ENCODE assay signal across 8 cellular contexts in genomic region chrX:72308566-72309296, GRCh38. TPM values are rescaled to one million over a fixed set of nuclear protein-coding genes. Genes with fewer than 3 reads are reported as not detected.
DNase-seq lines count a peak whose midpoint lies in the region; ATAC-seq and TF ChIP-seq lines count a peak whose summit lies in the region.

No MANE protein-coding gene starts in this region.

- H3K4me1 ChIP-seq in HEK293 (ENCODE audit: control insufficient read depth, insufficient read depth, low read length): peaks cover 3% of the 10 kb centered on the region
- H3K4me1 ChIP-seq in naive thymus-derived CD4-positive, alpha-beta T cell (ENCODE audit: control insufficient read depth in 2 of 2, insufficient read depth in 2 of 2, low read length in 2 of 2): peaks cover 10 to 14% of the 10 kb centered on the region in 2 donors

- peaks cover 38% of the 10 kb centered on the region for H3K4me1 Mint-ChIP-seq in activated T-cell treated with anti-CD3 and anti-CD28 coated beads, Interleukin-2, amount 50 U/mL, for 24 hours (ENCODE audit: low read depth)
- H3K4me1 Mint-ChIP-seq in naive thymus-derived CD4-positive, alpha-beta T cell: peaks cover 4 to 44% (median 27%) of the 10 kb centered on the region in 7 donors
- H3K4me1 Mint-ChIP-seq in type B pancreatic cell (ENCODE audit: unreplicated experiment): peaks cover 7% of the 10 kb centered on the region

- no peaks in the 10 kb centered on the region for H3K9me3 ChIP-seq in HEK293 (ENCODE audit: control insufficient read depth, insufficient read depth, low read depth, low read length)
- no peaks in the 10 kb centered on the region for H3K9me3 ChIP-seq in naive thymus-derived CD4-positive, alpha-beta T cell (ENCODE audit: control insufficient read depth in 2 of 3, low read length in 3 of 3)

- ATAC-seq in naive thymus-derived CD4-positive, alpha-beta T cell: peak; percentile 53
- ATAC-seq in GM18520 (IDR thresholded peaks at IDR 0.05; ENCODE audit: unreplicated experiment): no peak

- H3K9me3 Mint-ChIP-seq in activated T-cell treated with anti-CD3 and anti-CD28 coated beads, Interleukin-2, amount 50 U/mL, for 24 hours: no peaks in the 10 kb centered on the region
- H3K9me3 Mint-ChIP-seq in naive thymus-derived CD4-positive, alpha-beta T cell: peaks cover 0 to 5% (median 0%) of the 10 kb centered on the region in 11 donors
- no peaks in the 10 kb centered on the region for H3K9me3 Mint-ChIP-seq in type B pancreatic cell

- CTCF ChIA-PET in HEK293 (lab: Yijun Ruan, JAX): interaction anchor here (1.1 kb wide), 2 partner anchors 11 to 32 kb away, joined by 3 read pairs; partner anchors contain the start of gene RPS4X
- CTCF ChIA-PET in naive thymus-derived CD4-positive, alpha-beta T cell (lab: Charles Lee): no interaction called here

- peak; percentile 58 for DNase-seq in COLO668 (lab: John Stamatoyannopoulos, UW; ENCODE audit: unreplicated experiment)
- peak; percentile 71 for DNase-seq in NCI-H345 (lab: John Stamatoyannopoulos, UW)
- DNase-seq in activated T-cell treated with anti-CD3 and anti-CD28 coated beads, Interleukin-2, amount 50 U/mL, for 24 hours: peak; percentile 59
- DNase-seq in fibroblast of pulmonary artery (ENCODE audit: low read depth): peak; percentile 68
- peak in 2 of 9 donors; percentile 11 to 32 for DNase-seq in naive thymus-derived CD4-positive, alpha-beta T cell
- DNase-seq in type B pancreatic cell (ENCODE audit: extremely low spot score, unreplicated experiment): peak; percentile 75

- no peak overlapping the region; the same call in 1 of the 2 replicates for H3K27ac ChIP-seq in HEK293 (ENCODE audit: extremely low read depth, low read depth, low read length)
- no peak overlapping the region for H3K27ac ChIP-seq in naive thymus-derived CD4-positive, alpha-beta T cell (ENCODE audit: low read depth, low read length)

- no peaks in the 10 kb centered on the region for H3K36me3 ChIP-seq in HEK293 (ENCODE audit: control insufficient read depth in 2 of 2, insufficient read depth in 1 of 2, low read length in 2 of 2)
- H3K36me3 ChIP-seq in naive thymus-derived CD4-positive, alpha-beta T cell (ENCODE audit: control insufficient read depth in 2 of 3, insufficient read depth in 3 of 3, low read length in 3 of 3): no peaks in the 10 kb centered on the region

- no peak overlapping the region for H3K27ac Mint-ChIP-seq in activated T-cell treated with anti-CD3 and anti-CD28 coated beads, Interleukin-2, amount 50 U/mL, for 24 hours
- peak overlapping the region in 1 of 9 donors; percentile 33 for H3K27ac Mint-ChIP-seq in naive thymus-derived CD4-positive, alpha-beta T cell
- no peak overlapping the region for H3K27ac Mint-ChIP-seq in type B pancreatic cell

- intact Hi-C loops in naive thymus-derived CD4-positive, alpha-beta T cell (cut with micrococcal nuclease): loop anchor here in 1 of 2 donors (2.0 kb wide), 1 partner anchor 264 kb away; the partner anchor contains the start of gene HDAC8

- POLR2A ChIA-PET in HEK293 (lab: Yijun Ruan, JAX): interaction anchor here (5.7 kb wide), 1 partner anchor 32 kb away, joined by 46 read pairs; the partner anchor contains the start of gene RPS4X
- POLR2A ChIA-PET in naive thymus-derived CD4-positive, alpha-beta T cell (lab: Charles Lee): interaction anchor here (0.7 kb wide), 1 partner anchor 263 kb away, joined by 3 read pairs; the partner anchor contains the start of gene HDAC8

- H3K36me3 Mint-ChIP-seq in activated T-cell treated with anti-CD3 and anti-CD28 coated beads, Interleukin-2, amount 50 U/mL, for 24 hours (ENCODE audit: low read depth): no peaks in the 10 kb centered on the region
- H3K36me3 Mint-ChIP-seq in naive thymus-derived CD4-positive, alpha-beta T cell: no peaks in the 10 kb centered on the region
- no peaks in the 10 kb centered on the region for H3K36me3 Mint-ChIP-seq in type B pancreatic cell

- peaks cover 84% of the 10 kb centered on the region for H3K27me3 Mint-ChIP-seq in activated T-cell treated with anti-CD3 and anti-CD28 coated beads, Interleukin-2, amount 50 U/mL, for 24 hours
- peaks cover 12 to 52% (median 30%) of the 10 kb centered on the region in 5 donors for H3K27me3 Mint-ChIP-seq in naive thymus-derived CD4-positive, alpha-beta T cell
- peaks cover 50% of the 10 kb centered on the region for H3K27me3 Mint-ChIP-seq in type B pancreatic cell

- H3K4me3 ChIP-seq in HEK293 (ENCODE audit: low read depth, low read length) (no peak overlapping the region), fibroblast of pulmonary artery (replicated peaks; ENCODE audit: low read depth, low read length) (peak overlapping the region; percentile 41)
- peak overlapping the region; percentile 39 for H3K4me3 ChIP-seq in naive thymus-derived CD4-positive, alpha-beta T cell (ENCODE audit: low read length)

- TF ChIP-seq CTCF in HEK293 (tag by site-specific recombination; IDR thresholded peaks at IDR 0.05) (no peak), fibroblast of pulmonary artery (IDR thresholded peaks at IDR 0.05; ENCODE audit: low read length, missing control alignments) (no peak), type B pancreatic cell (conservative IDR thresholded peaks at IDR 0.05) (no peak)

- H3K4me3 Mint-ChIP-seq in activated T-cell treated with anti-CD3 and anti-CD28 coated beads, Interleukin-2, amount 50 U/mL, for 24 hours: peak overlapping the region; percentile 42
- peak overlapping the region; percentile 48 to 90 (median 79) for H3K4me3 Mint-ChIP-seq in naive thymus-derived CD4-positive, alpha-beta T cell
- H3K4me3 Mint-ChIP-seq in type B pancreatic cell: peak overlapping the region; percentile 81

- H3K27me3 ChIP-seq in naive thymus-derived CD4-positive, alpha-beta T cell (ENCODE audit: control insufficient read depth in 2 of 2, insufficient read depth in 2 of 2, low read length in 2 of 2): peaks cover 0 to 13% of the 10 kb centered on the region in 2 donors

TF ChIP-seq in HEK293, 187 proteins besides CTCF, POLR2A, EP300 and RAD21 (continues in another document):
- TF ChIP-seq ZNF280C (tag by site-specific recombination; IDR thresholded peaks at IDR 0.05) (no peak), ZNF2 (tag by site-specific recombination; IDR thresholded peaks at IDR 0.05) (no peak), ZNF555 (tag by site-specific recombination; conservative IDR thresholded peaks at IDR 0.05) (no peak), SALL2 (tag by site-specific recombination; IDR thresholded peaks at IDR 0.05; ENCODE audit: borderline replicate concordance) (no peak), ZBTB44 (tag by site-specific recombination; IDR thresholded peaks at IDR 0.05) (no peak), ZNF48 (tag by site-specific recombination; IDR thresholded peaks at IDR 0.05) (no peak), ZNF138 (tag by site-specific recombination; IDR thresholded peaks at IDR 0.05; ENCODE audit: borderline replicate concordance) (no peak), ZNF350 (tag by site-specific recombination; IDR thresholded peaks at IDR 0.05) (no peak), TCF7L2 (IDR thresholded peaks at IDR 0.05; ENCODE audit: borderline replicate concordance, low read depth, low read length) (no peak), ZNF571 (tag by site-specific recombination; IDR thresholded peaks at IDR 0.05) (no peak), ZNF580 (tag by site-specific recombination; IDR thresholded peaks at IDR 0.05) (no peak), ZNF354C (tag by site-specific recombination; IDR thresholded peaks at IDR 0.05; ENCODE audit: borderline replicate concordance, low read depth) (no peak), TRIM28 (IDR thresholded peaks at IDR 0.05; ENCODE audit: borderline replicate concordance, low read length) (0 out of 2 replicates have a peak, but pooled peaks have one; percentile 51)

RNA-seq across cellular contexts. Expression of gene CITED1, which starts 3.0 kb away (rescaled TPM):
- total RNA-seq in naive thymus-derived CD4-positive, alpha-beta T cell: 1 to 10 TPM in 1 of 5 experiments, not detected in 4; 1.5 TPM
- not detected for polyA plus RNA-seq in naive thymus-derived CD4-positive, alpha-beta T cell
- 2.6 and 6.0 TPM in 2 replicates for total RNA-seq in type B pancreatic cell (ENCODE audit: low replicate concordance)

RNA-seq across cellular contexts. Expression of gene RPS4X, which starts 31.7 kb away (rescaled TPM):
- total RNA-seq in naive thymus-derived CD4-positive, alpha-beta T cell: 1,000 to 10,000 TPM in 4 of 5 experiments, 100 to 1,000 TPM in 1; 939 to 1,615 (median 1,588) TPM
- 1,000 to 10,000 TPM in 1 of 2 donors, 100 to 1,000 TPM in 1; 971 to 1,125 TPM for polyA plus RNA-seq in naive thymus-derived CD4-positive, alpha-beta T cell
- total RNA-seq in type B pancreatic cell (ENCODE audit: low replicate concordance): 1,929 and 1,967 TPM in 2 replicates
